ENCODE assay signal across 24 cellular contexts in genomic region chr2:103496850-103497249, GRCh38.
DNase-seq lines count a peak whose midpoint lies in the region; ATAC-seq, FAIRE-seq and TF ChIP-seq lines count a peak whose summit lies in the region.
"Had no signal": no experiment of that assay in that cellular context is flagged by ENCODE, and none has a peak within 500 bp of the region (broad histone marks: within the 10 kb centered on the region; RNA-seq: fewer than 3 reads in every experiment).

No MANE protein-coding gene starts in this region.

- no peaks in the 10 kb centered on the region for H4K20me1 ChIP-seq in HepG2 (ENCODE audit: insufficient read depth, low read length)
- H4K20me1 ChIP-seq in K562 (replicated peaks; ENCODE audit: control insufficient read depth, insufficient read depth, low read length) = no peaks in the 10 kb centered on the region
- H4K20me1 ChIP-seq: BLaER1 had no signal

- no peak for TF ChIP-seq EP300 in HepG2 (IDR thresholded peaks at IDR 0.05; ENCODE audit: low read depth in 2 of 2, low read length in 2 of 2)
- TF ChIP-seq EP300 in HepG2 (CRISPR knock-in tag; IDR thresholded peaks at IDR 0.05; ENCODE audit: borderline replicate concordance) = no peak
- TF ChIP-seq EP300 in K562 (IDR thresholded peaks at IDR 0.05; ENCODE audit: low read length) = no peak

- no peaks in the 10 kb centered on the region for H3K9me1 ChIP-seq in K562 (ENCODE audit: control insufficient read depth, insufficient read depth, low read length)

- in situ Hi-C loops in HepG2 (cut with HindIII; ENCODE audit: extremely low pct_ligation_motif_present, low pct_unique_long_range_greater_than_20kb) = no loop called here
- in situ Hi-C loops in K562 (cut with MboI) = no loop called here

- H3K9me3 ChIP-seq in HepG2 (ENCODE audit: low read length) (peaks cover 25% of the 10 kb centered on the region), right lobe of liver (no peaks in the 10 kb centered on the region), K562 (replicated peaks; ENCODE audit: control insufficient read depth, insufficient read depth, low read depth, low read length) (no peaks in the 10 kb centered on the region)
- H3K9me3 ChIP-seq: A549, BE2C, BLaER1 had no signal

- DNase-seq in DMS 273 (lab: John Stamatoyannopoulos, UW; ENCODE audit: unreplicated experiment) = peak; percentile 5
- no peak for DNase-seq in DMS 273 treated with DMSO at 0.1 percent for 48 hours (lab: John Stamatoyannopoulos, UW)
- DNase-seq in HepG2 (ENCODE audit: low spot score) = no peak
- no peak for DNase-seq in right lobe of liver
- DNase-seq in K562 (ENCODE audit: extremely low read depth in 1 of 4, low spot score in 3 of 4) = peak in 1 of 4 experiments; percentile 7
- no peak for DNase-seq in AML-193 (lab: John Stamatoyannopoulos, UW)
- DNase-seq: BE2C; C1 segment of cervical spinal cord; CD4-positive, alpha-beta memory T cell; CD4-positive, CD25-positive, alpha-beta regulatory T cell; CD8-positive, alpha-beta memory T cell; COR-L47; DMS153; DMS53; DMS79; DND-41; EL; GDM1 had no signal

- BruUV-seq in HepG2 (replicated peaks; lab: Mats Ljungman, UMichigan) (no TSS peak), K562 (replicated peaks; lab: Mats Ljungman, UMichigan) (no TSS peak)

- TF ChIP-seq RAD21 in HepG2 (CRISPR knock-in tag; IDR thresholded peaks at IDR 0.05) = no peak
- TF ChIP-seq RAD21 in K562 (CRISPR knock-in tag; conservative IDR thresholded peaks at IDR 0.05 in 1 of 2, IDR thresholded peaks at IDR 0.05 in 1 of 2) = no peak

- no peaks in the 10 kb centered on the region for H3K27me3 ChIP-seq in HepG2 (ENCODE audit: control insufficient read depth in 1 of 2, insufficient read depth in 2 of 2, low read length in 2 of 2)
- no peaks in the 10 kb centered on the region for H3K27me3 ChIP-seq in right lobe of liver
- H3K27me3 ChIP-seq in K562 (ENCODE audit: control insufficient read depth in 2 of 2, insufficient read depth in 2 of 2, low read length in 2 of 2) = no peaks in the 10 kb centered on the region
- H3K27me3 ChIP-seq: BE2C, BLaER1 had no signal

- H3K4me2 ChIP-seq in HepG2 (ENCODE audit: low read depth, low read length) (no peak overlapping the region), K562 (ENCODE audit: insufficient read depth, low read length) (no peak overlapping the region)
- H3K4me2 ChIP-seq: A549, BLaER1 had no signal

- 0% methylated on average over 1 of the region's 1 CpG for WGBS in HepG2 (ENCODE audit: low lambda C conversion rate)
- 33% methylated on average over 1 of the region's 1 CpG for WGBS in right lobe of liver (ENCODE audit: insufficient coverage, low coverage, low lambda C conversion rate, missing lambda C conversion rate)
- WGBS in K562 (ENCODE audit: insufficient coverage, low coverage, missing lambda C conversion rate) = 0% methylated on average over 1 of the region's 1 CpG

- H3K27ac ChIP-seq in HepG2 (ENCODE audit: extremely low read length, insufficient read depth, low read length) = no peak overlapping the region
- H3K27ac ChIP-seq in right lobe of liver = no peak overlapping the region
- H3K27ac ChIP-seq in K562 (ENCODE audit: extremely low read depth, low read depth, low read length) = no peak overlapping the region
- H3K27ac ChIP-seq: 22Rv1, A549, BLaER1 had no signal

- H2AFZ ChIP-seq in HepG2 (ENCODE audit: low read length) (no peak overlapping the region), K562 (ENCODE audit: low read depth, low read length) (no peak overlapping the region)

- H3K79me2 ChIP-seq in HepG2 (ENCODE audit: insufficient read depth, low read length) (no peaks in the 10 kb centered on the region), K562 (ENCODE audit: control insufficient read depth, insufficient read depth, low read length) (no peaks in the 10 kb centered on the region)

- no peaks in the 10 kb centered on the region for H3K36me3 ChIP-seq in HepG2 (replicated peaks in 1 of 2; ENCODE audit: control insufficient read depth in 1 of 2, insufficient read depth in 2 of 2, low read length in 2 of 2)
- no peaks in the 10 kb centered on the region for H3K36me3 ChIP-seq in right lobe of liver
- H3K36me3 ChIP-seq in K562 (ENCODE audit: control insufficient read depth, insufficient read depth, low read length) = no peaks in the 10 kb centered on the region
- H3K36me3 ChIP-seq: BE2C, BLaER1 had no signal

- no peak for TF ChIP-seq POLR2A in HepG2 (IDR thresholded peaks at IDR 0.05; ENCODE audit: insufficient read depth in 1 of 2, low read depth in 2 of 2, low read length in 2 of 2)
- no peak for TF ChIP-seq POLR2A in right lobe of liver (IDR thresholded peaks at IDR 0.05)
- no peak for TF ChIP-seq POLR2A in K562 (conservative IDR thresholded peaks at IDR 0.05)

- ATAC-seq in HepG2 (no peak), right lobe of liver (no peak), K562 (no peak)
- ATAC-seq: A549, GM12878 had no signal

- POLR2A ChIA-PET in HepG2 (lab: Yijun Ruan, JAX) = no interaction called here
- POLR2A ChIA-PET in K562 (lab: Yijun Ruan, JAX) = no interaction called here

- H3K4me1 ChIP-seq in HepG2 (ENCODE audit: insufficient read depth, low read length) (no peaks in the 10 kb centered on the region), right lobe of liver (no peaks in the 10 kb centered on the region), K562 (replicated peaks in 1 of 2; ENCODE audit: control insufficient read depth in 2 of 2, insufficient read depth in 2 of 2, low read length in 2 of 2) (no peaks in the 10 kb centered on the region)
- H3K4me1 ChIP-seq: A549, BE2C, BLaER1 had no signal

- H3K9ac ChIP-seq in HepG2 (ENCODE audit: insufficient read depth, low read depth, low read length) = no peak overlapping the region
- no peak overlapping the region for H3K9ac ChIP-seq in K562 (ENCODE audit: insufficient read depth in 1 of 2, low read depth in 2 of 2, low read length in 2 of 2)
- H3K9ac ChIP-seq: BLaER1 had no signal

- CTCF ChIA-PET in HepG2 (lab: Yijun Ruan, JAX; ENCODE audit: low intra/inter-chr PET ratio, low total read pairs) (no interaction called here), K562 (lab: Yijun Ruan, JAX; ENCODE audit: low intra/inter-chr PET ratio) (no interaction called here)

- no peak for TF ChIP-seq CTCF in HepG2 (CRISPR knock-in tag; IDR thresholded peaks at IDR 0.05)
- TF ChIP-seq CTCF in right lobe of liver (IDR thresholded peaks at IDR 0.05) = no peak
- no peak for TF ChIP-seq CTCF in K562 (IDR thresholded peaks at IDR 0.05 in 2 of 3, conservative IDR thresholded peaks at IDR 0.05 in 1 of 3; ENCODE audit: insufficient read depth in 2 of 3, low read depth in 1 of 3, low read length in 3 of 3)

- no peak for FAIRE-seq in HepG2 (lab: Jason Lieb, UNC)
- FAIRE-seq in K562 (lab: Jason Lieb, UNC) = no peak
- FAIRE-seq: A549, GM12878, GM12892, GM18507 had no signal

- intact Hi-C loops in HepG2 (cut with micrococcal nuclease; ENCODE audit: unreplicated experiment) (no loop called here), right lobe of liver (cut with DNase I) (no loop called here), K562 (cut with micrococcal nuclease) (no loop called here)

- H3K4me3 ChIP-seq in HepG2 (replicated peaks in 1 of 3; ENCODE audit: insufficient read depth in 1 of 3, low read depth in 2 of 3, low read length in 3 of 3) = no peak overlapping the region
- no peak overlapping the region for H3K4me3 ChIP-seq in right lobe of liver
- H3K4me3 ChIP-seq in K562 = no peak overlapping the region
- H3K4me3 ChIP-seq: A549, BLaER1, GM12878 had no signal

TF ChIP-seq in HepG2, 621 proteins besides CTCF, POLR2A, EP300 and RAD21:
- TF ChIP-seq SRY (CRISPR knock-in tag; IDR thresholded peaks at IDR 0.05) = no peak
- peak; percentile 92 for TF ChIP-seq LCORL (IDR thresholded peaks at IDR 0.05)
- TF ChIP-seq LCORL (CRISPR knock-in tag; IDR thresholded peaks at IDR 0.05) = no peak
- no peak for TF ChIP-seq NCOR1 (IDR thresholded peaks at IDR 0.05; ENCODE audit: borderline replicate concordance, low read length)

TF ChIP-seq in K562, 482 proteins besides CTCF, POLR2A, EP300 and RAD21:
- TF ChIP-seq TRIM25 (IDR thresholded peaks at IDR 0.05; ENCODE audit: borderline replicate concordance) (no peak), SAFB (IDR thresholded peaks at IDR 0.05; ENCODE audit: borderline replicate concordance, low read depth, low read length) (no peak), NR2C2 (CRISPR knock-in tag; IDR thresholded peaks at IDR 0.05) (no peak), NR2C2 (tag; IDR thresholded peaks at IDR 0.05) (no peak), NR0B1 (IDR thresholded peaks at IDR 0.05; ENCODE audit: partially characterized antibody) (no peak), NFIC (IDR thresholded peaks at IDR 0.05) (peak; percentile 93), XRCC4 (IDR thresholded peaks at IDR 0.05; ENCODE audit: extremely low read depth, insufficient read depth, insufficient read length) (no peak), NFIX (CRISPR knock-in tag; IDR thresholded peaks at IDR 0.05; ENCODE audit: low read depth) (peak; percentile 92), NCOA2 (IDR thresholded peaks at IDR 0.05; ENCODE audit: partially characterized antibody in 2 of 2) (no peak)
TF ChIP-seq in K562: peak in this region for 2.
